In the genomic region with DNA sequence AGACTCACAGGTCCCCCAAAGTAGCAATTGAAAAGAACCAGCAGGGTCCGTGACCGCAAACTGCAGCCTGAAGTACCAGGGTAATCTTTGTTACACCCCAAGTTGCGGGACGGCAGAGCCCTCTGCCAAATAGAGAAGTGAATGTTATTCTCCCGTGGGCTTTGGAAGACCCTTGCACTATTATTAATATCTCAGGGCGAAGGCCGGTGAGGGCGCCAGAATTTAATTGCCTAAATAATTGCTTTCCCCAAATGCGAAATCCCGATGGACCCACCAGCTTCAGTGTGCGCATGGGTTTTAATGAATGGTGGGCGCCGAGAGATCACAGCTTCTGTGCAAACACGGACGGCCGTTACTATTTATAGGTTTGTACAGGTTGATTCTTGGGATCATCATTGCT, we compare ENCODE assay signal across 17 cellular contexts. TPM values are rescaled to one million over a fixed set of nuclear protein-coding genes. Genes with fewer than 3 reads are reported as not detected.
DNase-seq lines count a peak whose midpoint lies in the region; ATAC-seq and TF ChIP-seq lines count a peak whose summit lies in the region.
"Had no signal": no experiment of that assay in that cellular context is flagged by ENCODE, and none has a peak within 500 bp of the region (broad histone marks: within the 10 kb centered on the region; RNA-seq: fewer than 3 reads in every experiment).

No MANE protein-coding gene starts in this region.

- no peaks in the 10 kb centered on the region for H3F3A ChIP-seq in PC-3 (ENCODE audit: low read length, unreplicated experiment)

- H3K27me3 ChIP-seq in BLaER1 (no peaks in the 10 kb centered on the region), PC-3 (ENCODE audit: low read length) (peaks cover 98% of the 10 kb centered on the region), spleen (replicated peaks in 1 of 7) (peaks cover 0 to 20% (median 0%) of the 10 kb centered on the region in 7 donors)
- peaks cover 0 to 64% (median 0%) of the 10 kb centered on the region in 11 experiments; a peak in 4 of 22 replicates for H3K27me3 ChIP-seq in BLaER1 treated with 17β-estradiol and CSF1 and Interleukin-3, amounts not matched to agents 10 nM and 100 nM

- CTCF ChIA-PET in PC-3 (lab: Charles Lee), result no interaction called here

- H4K20me1 ChIP-seq in BLaER1, result no peaks in the 10 kb centered on the region
- H4K20me1 ChIP-seq in BLaER1 treated with 17β-estradiol and CSF1 and Interleukin-3, amounts not matched to agents 10 nM and 100 nM, result peaks cover 0 to 15% (median 0%) of the 10 kb centered on the region in 11 experiments; a peak in 3 of 22 replicates
- H4K20me1 ChIP-seq in PC-3 (ENCODE audit: low read length), result no peaks in the 10 kb centered on the region

- H3K27ac ChIP-seq in BLaER1 (peak overlapping the region; percentile 96), PC-3 (ENCODE audit: low read length) (no peak overlapping the region), spleen (no peak overlapping the region)
- peak overlapping the region in 9 of 11 experiments; percentile 66 to 85 (median 83); a peak in 18 of 22 replicates for H3K27ac ChIP-seq in BLaER1 treated with 17β-estradiol and CSF1 and Interleukin-3, amounts not matched to agents 10 nM and 100 nM

- TF ChIP-seq CTCF in PC-3 (conservative IDR thresholded peaks at IDR 0.05; ENCODE audit: low read depth, low read length) (no peak), spleen (IDR thresholded peaks at IDR 0.05 in 8 of 11, conservative IDR thresholded peaks at IDR 0.05 in 3 of 11) (no peak), mesothelial cell of epicardium (IDR thresholded peaks at IDR 0.05; ENCODE audit: unreplicated experiment) (no peak)

- no peaks in the 10 kb centered on the region for H3K79me2 ChIP-seq in PC-3 (ENCODE audit: low read length)

- H3K4me1 ChIP-seq in BLaER1, result peaks cover 98% of the 10 kb centered on the region
- H3K4me1 ChIP-seq in BLaER1 treated with 17β-estradiol and CSF1 and Interleukin-3, amounts not matched to agents 10 nM and 100 nM, result peaks cover 41 to 96% (median 90%) of the 10 kb centered on the region in 10 experiments
- no peaks in the 10 kb centered on the region for H3K4me1 ChIP-seq in PC-3 (ENCODE audit: insufficient read depth, low read length)
- peaks cover 0 to 19% (median 4%) of the 10 kb centered on the region in 6 donors for H3K4me1 ChIP-seq in spleen
- H3K4me1 ChIP-seq: BE2C had no signal

- no peak overlapping the region for H3K4me3 Mint-ChIP-seq in mesothelial cell of epicardium
- H3K4me3 Mint-ChIP-seq: CD14-positive monocyte; CD4-positive, alpha-beta memory T cell had no signal

- H3K27me3 Mint-ChIP-seq in mesothelial cell of epicardium (ENCODE audit: low read depth), result peaks cover 45% of the 10 kb centered on the region

- BruUV-seq in PC-3 (replicated peaks; lab: Mats Ljungman, UMichigan), result no TSS peak

- DNase-seq in PC-3 (no peak), spleen (peak; percentile 33), T1000 (lab: John Stamatoyannopoulos, UW) (no peak), SIG-M5 treated with dmso at 0.1 percent for 504 hours (lab: John Stamatoyannopoulos, UW; ENCODE audit: unreplicated experiment) (no peak), mesothelial cell of epicardium (ENCODE audit: low spot score in 2 of 2, unreplicated experiment in 2 of 2) (no peak)
- DNase-seq: ACHN; BE2C; CD4-positive, alpha-beta memory T cell; DMS79 treated with DMSO at 0.1 percent for 48 hours; GF-D8; GOT3; H7; HFFc6 had no signal

- no peak overlapping the region for H2AFZ ChIP-seq in PC-3 (ENCODE audit: low read length)

- peaks cover 31% of the 10 kb centered on the region; the same call in 1 of the 2 replicates for H3K9me3 ChIP-seq in BLaER1
- H3K9me3 ChIP-seq in BLaER1 treated with 17β-estradiol and CSF1 and Interleukin-3, amounts not matched to agents 10 nM and 100 nM (replicated peaks in 1 of 11), result peaks cover 12 to 38% (median 21%) of the 10 kb centered on the region in 11 experiments; a peak in 21 of 22 replicates
- H3K9me3 ChIP-seq in PC-3 (ENCODE audit: low read length), result no peaks in the 10 kb centered on the region
- peaks cover 0 to 6% (median 0%) of the 10 kb centered on the region in 8 donors for H3K9me3 ChIP-seq in spleen
- H3K9me3 ChIP-seq: BE2C had no signal

- no peak overlapping the region for H3K27ac Mint-ChIP-seq in mesothelial cell of epicardium
- H3K27ac Mint-ChIP-seq: CD14-positive monocyte; CD4-positive, alpha-beta memory T cell; HFFc6 had no signal

- peaks cover 12% of the 10 kb centered on the region for H3K9me3 Mint-ChIP-seq in mesothelial cell of epicardium

- no peaks in the 10 kb centered on the region for H3K4me1 Mint-ChIP-seq in mesothelial cell of epicardium
- H3K4me1 Mint-ChIP-seq: CD4-positive, alpha-beta memory T cell had no signal

- H3K36me3 Mint-ChIP-seq in mesothelial cell of epicardium, result no peaks in the 10 kb centered on the region
- H3K36me3 Mint-ChIP-seq: CD14-positive monocyte; CD4-positive, alpha-beta memory T cell had no signal

- ATAC-seq in PC-3, result no peak
- ATAC-seq: HCT116 had no signal

- H3K36me3 ChIP-seq in BLaER1 (peaks cover 75% of the 10 kb centered on the region), PC-3 (ENCODE audit: low read depth, low read length) (no peaks in the 10 kb centered on the region), spleen (no peaks in the 10 kb centered on the region)
- H3K36me3 ChIP-seq in BLaER1 treated with 17β-estradiol and CSF1 and Interleukin-3, amounts not matched to agents 10 nM and 100 nM, result peaks cover 0 to 80% (median 16%) of the 10 kb centered on the region in 11 experiments; a peak in 11 of 22 replicates
- H3K36me3 ChIP-seq: BE2C had no signal

- POLR2A ChIA-PET in PC-3 (lab: Charles Lee; ENCODE audit: unreplicated experiment), result no interaction called here

- H3K9ac ChIP-seq in BLaER1, result peak overlapping the region; percentile 96
- peak overlapping the region; percentile 55 to 91 (median 76); a peak in 20 of 22 replicates for H3K9ac ChIP-seq in BLaER1 treated with 17β-estradiol and CSF1 and Interleukin-3, amounts not matched to agents 10 nM and 100 nM
- H3K9ac ChIP-seq in PC-3 (ENCODE audit: low read length), result no peak overlapping the region

- intact Hi-C loops in PC-3 (cut with micrococcal nuclease), result no loop called here
- intact Hi-C loops in spleen (cut with DNase I; ENCODE audit: low total_unique reads), result no loop called here

- no peak for TF ChIP-seq POLR2A in spleen (IDR thresholded peaks at IDR 0.05)

- H3K4me2 ChIP-seq in BLaER1, result peak overlapping the region; percentile 99
- H3K4me2 ChIP-seq in BLaER1 treated with 17β-estradiol and CSF1 and Interleukin-3, amounts not matched to agents 10 nM and 100 nM, result peak overlapping the region; percentile 85 to 99 (median 93)
- H3K4me2 ChIP-seq in PC-3 (ENCODE audit: low read length), result peak overlapping the region; percentile 69; the same call in 1 of the 2 replicates

- H3K9me2 ChIP-seq in PC-3 (replicated peaks; ENCODE audit: low read length), result no peaks in the 10 kb centered on the region

- H3K4me3 ChIP-seq in BLaER1 (peak overlapping the region; percentile 90), PC-3 (ENCODE audit: low read length) (peak overlapping the region; percentile 54; the same call in 1 of the 2 replicates), spleen (no peak overlapping the region)
- peak overlapping the region; percentile 53 to 93 (median 60) for H3K4me3 ChIP-seq in BLaER1 treated with 17β-estradiol and CSF1 and Interleukin-3, amounts not matched to agents 10 nM and 100 nM

- 93 to 95% (median 94%) methylated on average over 16 of the region's 16 CpGs for WGBS in spleen, 5 donors

RNA-seq across cellular contexts. Expression of a gene that starts 15.3 kb away (rescaled TPM):
- 26.4 and 30.6 TPM in 2 replicates for total RNA-seq in PC-3 (2014; rRNA removed)
- total RNA-seq in spleen, result 10 to 100 TPM in 4 of 7 donors, 1 to 10 TPM in 3; 7.3 to 15.0 (median 10.1) TPM
- 1 to 10 TPM; 1.4 to 2.6 (median 1.4) TPM for polyA plus RNA-seq in spleen
- 0.11 to 0.16 TPM (median 0.16 TPM) in 3 replicates for total RNA-seq in mesothelial cell of epicardium
- total RNA-seq: CD4-positive, alpha-beta memory T cell; HFFc6 had no signal
- polyA plus RNA-seq: CD4-positive, alpha-beta memory T cell had no signal

Comparison
In these comparisons a context has a peak if more than half of its experiments do, and no peak if none do; other contexts are left out.
1. H3K27ac ChIP-seq: peak in BLaER1 (single experiment) and BLaER1 treated with 17β-estradiol and CSF1 and Interleukin-3, amounts not matched to agents 10 nM and 100 nM (9 of 11); none in PC-3 (single experiment) and spleen (0 of 8).
2. H3K4me3 ChIP-seq: peak in BLaER1 (single experiment), BLaER1 treated with 17β-estradiol and CSF1 and Interleukin-3, amounts not matched to agents 10 nM and 100 nM (10 of 10) and PC-3 (single experiment); none in spleen (0 of 8).
3. Peak in every context shown above with its lines, with median percentiles within 50 percentile points of each other: H3K4me2 ChIP-seq.